29 cellular contexts compared by ENCODE assay signal in the genomic region with DNA sequence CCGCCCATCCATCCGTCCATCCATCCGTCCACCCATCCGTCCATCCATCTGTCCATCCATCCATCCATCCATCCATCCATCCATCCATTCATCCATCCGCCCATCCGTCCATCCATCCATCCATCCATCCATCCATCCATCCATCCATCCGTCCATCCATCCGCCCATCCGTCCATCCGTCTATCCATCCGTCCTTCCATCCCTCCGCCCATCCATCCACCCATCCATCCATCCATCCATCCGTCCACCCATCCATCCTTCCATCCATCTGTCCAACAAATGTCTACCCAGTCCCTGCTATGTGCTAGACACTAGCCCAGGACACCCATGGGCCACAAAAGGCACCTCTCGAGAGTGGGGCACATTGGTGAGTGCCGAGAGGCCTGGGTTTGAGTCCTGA. TPM values are rescaled to one million over a fixed set of nuclear protein-coding genes. Genes with fewer than 3 reads are reported as not detected.
"Had no signal": no experiment of that assay in that cellular context is flagged by ENCODE, and none has a peak within 500 bp of the region (broad histone marks: within the 10 kb centered on the region; RNA-seq: fewer than 3 reads in every experiment).

No MANE protein-coding gene starts in this region.

- H3K4me3 ChIP-seq: body of pancreas, left ventricle myocardium inferior, right lobe of liver, thyroid gland had no signal

- ATAC-seq: body of pancreas; foreskin keratinocyte; right lobe of liver; stimulated activated naive CD8-positive, alpha-beta T cell treated with anti-CD3 and anti-CD28 coated beads, Interleukin-15, Interleukin-2, amounts not matched to agents 100 U/mL and 50 U/mL, for 24 hours had no signal

- H3K4me3 Mint-ChIP-seq: activated CD4-positive, alpha-beta memory T cell treated with anti-CD3 and anti-CD28 coated beads, Interleukin-2, amount 10 ng/mL, durations not matched to agents 7 days and 5 days; activated CD4-positive, alpha-beta T cell treated with anti-CD3 and anti-CD28 coated beads, Interleukin-2, amount 10 ng/mL, durations not matched to agents 7 days and 5 days; activated naive CD8-positive, alpha-beta T cell; activated T-cell treated with anti-CD3 and anti-CD28 coated beads, Interleukin-2, amount 50 U/mL, for 24 hours had no signal

- H3K27ac Mint-ChIP-seq: activated CD4-positive, alpha-beta memory T cell treated with anti-CD3 and anti-CD28 coated beads, Interleukin-2, amount 10 ng/mL, durations not matched to agents 7 days and 5 days; activated CD4-positive, alpha-beta T cell treated with anti-CD3 and anti-CD28 coated beads, Interleukin-2, amount 10 ng/mL, durations not matched to agents 7 days and 5 days; activated naive CD8-positive, alpha-beta T cell; activated T-cell treated with anti-CD3 and anti-CD28 coated beads, Interleukin-2, amount 50 U/mL, for 24 hours; activated T-helper 2 cell treated with anti-CD3 and anti-CD28 coated beads, Interferon-gamma antibody, Interleukin-2, Interleukin-4, amounts not matched to agents 10 μg/mL and 5 μg/mL and 100 μg/mL, durations not matched to agents 14 hours and 24 hours and 36 hours; endodermal cell had no signal

- H3K9me3 Mint-ChIP-seq: activated CD4-positive, alpha-beta memory T cell treated with anti-CD3 and anti-CD28 coated beads, Interleukin-2, amount 10 ng/mL, durations not matched to agents 7 days and 5 days; activated CD4-positive, alpha-beta T cell treated with anti-CD3 and anti-CD28 coated beads, Interleukin-2, amount 10 ng/mL, durations not matched to agents 7 days and 5 days; activated T-cell treated with anti-CD3 and anti-CD28 coated beads, Interleukin-2, amount 50 U/mL, for 24 hours; activated T-helper 2 cell treated with anti-CD3 and anti-CD28 coated beads, Interferon-gamma antibody, Interleukin-2, Interleukin-4, amounts not matched to agents 10 μg/mL and 5 μg/mL and 100 μg/mL, durations not matched to agents 14 hours and 24 hours and 36 hours; endodermal cell had no signal

- DNase-seq: activated CD4-positive, alpha-beta memory T cell treated with anti-CD3 and anti-CD28 coated beads, Interleukin-2, amount 10 ng/mL, durations not matched to agents 7 days and 5 days; activated CD4-positive, alpha-beta T cell treated with anti-CD3 and anti-CD28 coated beads for 1 hour; activated CD4-positive, alpha-beta T cell treated with anti-CD3 and anti-CD28 coated beads, Interleukin-2, amount 10 ng/mL, durations not matched to agents 7 days and 5 days; activated CD8-positive, alpha-beta memory T cell treated with anti-CD3 and anti-CD28 coated beads, Interleukin-2, amount 50 U/mL, for 48 hours; activated T-cell treated with anti-CD3 and anti-CD28 coated beads, Interleukin-2, amount 50 U/mL, for 24 hours; aorta; body of pancreas; cerebellar nuclear complex; cortex of kidney; foreskin keratinocyte; left ventricle myocardium inferior; right lobe of liver; stimulated activated CD4-positive, alpha-beta T cell treated with anti-CD3 and anti-CD28 coated beads, Interleukin-4, amount 100 ng/mL, for 1 hour; stimulated activated naive CD8-positive, alpha-beta T cell treated with anti-CD3 and anti-CD28 coated beads, Interleukin-15, Interleukin-2, amounts not matched to agents 100 U/mL and 50 U/mL, for 24 hours; T-helper 2 cell; thyroid gland; upper lobe of left lung had no signal

- H3K27ac ChIP-seq: body of pancreas, cardiac muscle cell, esophagus muscularis mucosa, foreskin keratinocyte, left ventricle myocardium inferior, right lobe of liver, thyroid gland, vagina had no signal

- H3K36me3 Mint-ChIP-seq: activated naive CD8-positive, alpha-beta T cell had no signal

- H3K36me3 ChIP-seq: cardiac muscle cell, esophagus muscularis mucosa, left ventricle myocardium inferior, right lobe of liver, thyroid gland, upper lobe of left lung, vagina had no signal

- H3K27me3 ChIP-seq: cardiac muscle cell, thyroid gland, vagina had no signal

- H3K4me1 ChIP-seq: foreskin keratinocyte had no signal

- H3K9me3 ChIP-seq: body of pancreas, esophagus muscularis mucosa, left ventricle myocardium inferior, right lobe of liver, thyroid gland, upper lobe of left lung, vagina had no signal

RNA-seq across cellular contexts. Expression of gene LRRC4B, which starts 15.7 kb away (rescaled TPM):
- total RNA-seq: activated CD4-positive, alpha-beta memory T cell treated with anti-CD3 and anti-CD28 coated beads, Interleukin-2, amount 10 ng/mL, durations not matched to agents 7 days and 5 days; activated CD4-positive, alpha-beta T cell treated with anti-CD3 and anti-CD28 coated beads, Interleukin-2, amount 10 ng/mL, durations not matched to agents 7 days and 5 days; activated T-helper 2 cell treated with anti-CD3 and anti-CD28 coated beads, Interferon-gamma antibody, Interleukin-2, Interleukin-4, amounts not matched to agents 10 μg/mL and 5 μg/mL and 100 μg/mL, durations not matched to agents 14 hours and 24 hours and 36 hours; foreskin keratinocyte; lung microvascular endothelial cell; osteoblast had no signal

RNA-seq across cellular contexts. Expression of gene ASPDH, which starts 38.8 kb away (rescaled TPM):
- total RNA-seq: activated CD4-positive, alpha-beta memory T cell treated with anti-CD3 and anti-CD28 coated beads, Interleukin-2, amount 10 ng/mL, durations not matched to agents 7 days and 5 days; activated CD4-positive, alpha-beta T cell treated with anti-CD3 and anti-CD28 coated beads, Interleukin-2, amount 10 ng/mL, durations not matched to agents 7 days and 5 days; activated T-helper 2 cell treated with anti-CD3 and anti-CD28 coated beads, Interferon-gamma antibody, Interleukin-2, Interleukin-4, amounts not matched to agents 10 μg/mL and 5 μg/mL and 100 μg/mL, durations not matched to agents 14 hours and 24 hours and 36 hours; aorta; body of pancreas; cardiac muscle cell; endodermal cell; foreskin keratinocyte; left ventricle myocardium inferior; lung microvascular endothelial cell; mesenteric fat pad; mucosa of gallbladder; osteoblast; renal cortical epithelial cell; skeletal muscle tissue; thyroid gland; upper lobe of left lung; vagina had no signal
